ENCODE assay signal across 18 cellular contexts in the genomic region with DNA sequence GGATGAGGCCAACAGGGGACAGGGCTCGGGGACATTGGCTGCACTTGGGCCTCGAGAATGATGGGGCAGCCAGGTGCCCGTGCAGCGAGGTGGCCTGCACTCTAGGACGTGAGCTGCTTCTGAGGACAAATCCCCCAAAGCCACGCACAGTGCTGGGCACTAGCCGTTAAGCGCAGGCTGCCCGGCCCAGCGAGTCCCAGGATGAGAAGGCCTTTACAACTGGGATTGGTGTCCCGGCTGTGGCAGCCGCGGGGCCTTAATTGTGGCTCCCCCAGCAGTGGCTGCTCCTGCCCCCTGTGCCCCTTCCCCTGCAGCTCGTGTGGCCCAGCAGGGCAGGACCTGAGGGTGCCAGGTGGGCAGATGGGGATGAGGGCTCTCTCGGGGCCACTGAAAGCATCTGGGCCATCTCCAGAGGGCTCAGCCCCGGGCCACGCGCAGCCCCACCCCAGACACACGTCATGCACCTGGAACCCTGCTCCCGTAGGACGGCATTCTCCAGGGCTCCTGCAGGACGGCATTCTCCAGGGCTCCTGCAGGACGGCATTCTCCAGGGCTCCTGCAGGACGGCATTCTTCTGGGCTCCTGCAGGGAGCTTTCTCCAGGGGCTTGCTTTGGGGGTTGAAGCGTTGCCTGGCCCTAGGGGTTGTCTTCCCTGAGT. TPM values are rescaled to one million over a fixed set of nuclear protein-coding genes. Genes with fewer than 3 reads are reported as not detected.
A peak's percentile ranks its signal among the peaks of the same experiment; 100 is the strongest.
DNase-seq lines count a peak whose midpoint lies in the region; ATAC-seq and TF ChIP-seq lines count a peak whose summit lies in the region.
"Had no signal": no experiment of that assay in that cellular context is flagged by ENCODE, and none has a peak within 500 bp of the region (broad histone marks: within the 10 kb centered on the region; RNA-seq: fewer than 3 reads in every experiment).

No MANE protein-coding gene starts in this region.

- H2BK120ac ChIP-seq in neuronal stem cell (ENCODE audit: low read depth, low read length) = no peak overlapping the region

- no peaks in the 10 kb centered on the region for H3K9me2 ChIP-seq in hepatocyte (replicated peaks; ENCODE audit: insufficient read depth)

- peaks cover 12% of the 10 kb centered on the region for H3K36me3 Mint-ChIP-seq in CD4-positive, alpha-beta T cell (ENCODE audit: low read depth)
- H3K36me3 Mint-ChIP-seq in activated naive CD4-positive, alpha-beta T cell treated with anti-CD3 and anti-CD28 coated beads, Interleukin-2, amount 10 ng/mL, durations not matched to agents 7 days and 5 days = peaks cover 12% of the 10 kb centered on the region

- no peak overlapping the region for H4K91ac ChIP-seq in neuronal stem cell (ENCODE audit: low read depth, low read length, poor library complexity)

- peaks cover 0 to under 1% (median 0%) of the 10 kb centered on the region in 11 experiments; a peak in 2 of 22 replicates for H3K27me3 ChIP-seq in BLaER1 treated with 17β-estradiol and CSF1 and Interleukin-3, amounts not matched to agents 10 nM and 100 nM
- H3K27me3 ChIP-seq in hepatocyte (no peaks in the 10 kb centered on the region), neuronal stem cell (ENCODE audit: control insufficient read depth in 3 of 3, insufficient read depth in 3 of 3, low read depth in 1 of 3, low read length in 3 of 3) (peaks cover 0 to 1% (median 0%) of the 10 kb centered on the region in 3 experiments)
- H3K27me3 ChIP-seq in CD4-positive, alpha-beta T cell (ENCODE audit: control insufficient read depth, insufficient read depth, low read length) = no peaks in the 10 kb centered on the region

- no peak overlapping the region for H2BK5ac ChIP-seq in neuronal stem cell (ENCODE audit: low read length)

- H3K27ac ChIP-seq in BLaER1 treated with 17β-estradiol and CSF1 and Interleukin-3, amounts not matched to agents 10 nM and 100 nM = no peak overlapping the region
- no peak overlapping the region for H3K27ac ChIP-seq in RWPE1
- H3K27ac ChIP-seq in hepatocyte = peak overlapping the region; percentile 9
- H3K27ac ChIP-seq in neuronal stem cell (replicated peaks; ENCODE audit: low read length) = no peak overlapping the region
- no peak overlapping the region for H3K27ac ChIP-seq in CD4-positive, alpha-beta T cell (ENCODE audit: low read depth, low read length)
- H3K27ac ChIP-seq: coronary artery had no signal

- H4K20me1 ChIP-seq in BLaER1 treated with 17β-estradiol and CSF1 and Interleukin-3, amounts not matched to agents 10 nM and 100 nM = peaks cover 10 to 82% (median 44%) of the 10 kb centered on the region in 11 experiments; a peak in 19 of 22 replicates
- H4K20me1 ChIP-seq in hepatocyte (ENCODE audit: insufficient read depth, poor library complexity, severe bottlenecking) = peaks cover 10% of the 10 kb centered on the region

- no peak overlapping the region for H3K4me3 Mint-ChIP-seq in CD4-positive, alpha-beta T cell
- no peak overlapping the region for H3K4me3 Mint-ChIP-seq in activated naive CD4-positive, alpha-beta T cell treated with anti-CD3 and anti-CD28 coated beads, Interleukin-2, amount 10 ng/mL, durations not matched to agents 7 days and 5 days
- H3K4me3 Mint-ChIP-seq: GM23338; naive thymus-derived CD8-positive, alpha-beta T cell; T-cell had no signal

- H3K9ac ChIP-seq in BLaER1 treated with 17β-estradiol and CSF1 and Interleukin-3, amounts not matched to agents 10 nM and 100 nM = 0 out of 22 replicates have a peak overlapping the region, but pooled peaks of 1 of the 11 experiments have one; percentile 8
- H3K9ac ChIP-seq in neuronal stem cell (ENCODE audit: low read depth, low read length, poor library complexity) = no peak overlapping the region

- H3K14ac ChIP-seq in neuronal stem cell (ENCODE audit: low read length) = no peak overlapping the region

- CTCF ChIA-PET in RWPE1 (lab: Yijun Ruan, JAX) = interaction anchor here (0.6 to 1.6 kb wide), 2 partner anchors 42 to 128 kb away, joined by 3 to 5 read pairs; no protein-coding TSS in a partner anchor
- CTCF ChIA-PET in CD4-positive, alpha-beta T cell (lab: Charles Lee) = no interaction called here
- CTCF ChIA-PET in activated naive CD4-positive, alpha-beta T cell treated with anti-CD3 and anti-CD28 coated beads, Interleukin-2, amount 10 ng/mL, durations not matched to agents 7 days and 5 days (lab: Charles Lee) = interaction anchor here (0.6 kb wide), 1 partner anchor 43 kb away, joined by 3 read pairs; no protein-coding TSS in a partner anchor

- H3K79me1 ChIP-seq in neuronal stem cell (ENCODE audit: low read depth, low read length) = peaks cover 2% of the 10 kb centered on the region

- no peak overlapping the region for H4K8ac ChIP-seq in neuronal stem cell (ENCODE audit: low read depth, low read length)

- no peak overlapping the region for H2BK15ac ChIP-seq in neuronal stem cell (ENCODE audit: low read length)

- peak overlapping the region; percentile 37 for H3K23ac ChIP-seq in neuronal stem cell (ENCODE audit: low read depth, low read length, poor library complexity)

- H3K4me2 ChIP-seq in BLaER1 treated with 17β-estradiol and CSF1 and Interleukin-3, amounts not matched to agents 10 nM and 100 nM = peak overlapping the region in 7 of 11 experiments; percentile 14 to 97 (median 50); a peak in 12 of 22 replicates
- H3K4me2 ChIP-seq in hepatocyte (no peak overlapping the region), neuronal stem cell (ENCODE audit: insufficient read depth, low read length, poor library complexity, severe bottlenecking) (no peak overlapping the region)
- H3K4me2 ChIP-seq: GM23338 had no signal

- no peak overlapping the region for H2AK5ac ChIP-seq in neuronal stem cell (ENCODE audit: low read depth, low read length)

- no peaks in the 10 kb centered on the region for H3K9me3 ChIP-seq in BLaER1 treated with 17β-estradiol and CSF1 and Interleukin-3, amounts not matched to agents 10 nM and 100 nM (replicated peaks in 1 of 11)
- H3K9me3 ChIP-seq in hepatocyte (ENCODE audit: low read depth) = no peaks in the 10 kb centered on the region
- H3K9me3 ChIP-seq in neuronal stem cell (replicated peaks in 1 of 2; ENCODE audit: control insufficient read depth in 2 of 2, insufficient read depth in 1 of 2, low read depth in 1 of 2, low read length in 2 of 2) = no peaks in the 10 kb centered on the region
- no peaks in the 10 kb centered on the region for H3K9me3 ChIP-seq in CD4-positive, alpha-beta T cell (ENCODE audit: control insufficient read depth, low read length)

- intact Hi-C loops in CD4-positive, alpha-beta T cell (cut with DNase I, micrococcal nuclease) = no loop called here

- peaks cover 86% of the 10 kb centered on the region for H3K79me2 ChIP-seq in hepatocyte

- no peak overlapping the region for H3K27ac Mint-ChIP-seq in CD4-positive, alpha-beta T cell
- H3K27ac Mint-ChIP-seq in activated naive CD4-positive, alpha-beta T cell treated with anti-CD3 and anti-CD28 coated beads, Interleukin-2, amount 10 ng/mL, durations not matched to agents 7 days and 5 days = no peak overlapping the region
- H3K27ac Mint-ChIP-seq: GM23338, progenitor cell of endocrine pancreas, T-cell had no signal

- DNase-seq in RWPE1 (ENCODE audit: low spot score) (peak; percentile 85), hepatocyte (ENCODE audit: low spot score) (no peak), neuronal stem cell (ENCODE audit: low spot score) (no peak), NCI-H146 (lab: John Stamatoyannopoulos, UW) (no peak), COLO668 (lab: John Stamatoyannopoulos, UW; ENCODE audit: unreplicated experiment) (no peak)
- no peak for DNase-seq in CD4-positive, alpha-beta T cell
- DNase-seq in activated naive CD4-positive, alpha-beta T cell treated with anti-CD3 and anti-CD28 coated beads, Interleukin-2, amount 10 ng/mL, durations not matched to agents 7 days and 5 days = no peak
- DNase-seq: activated CD4-positive, alpha-beta T cell treated with anti-CD3 and anti-CD28 coated beads, Interleukin-2, amount 50 U/mL, for 48 hours; activated naive CD4-positive, alpha-beta T cell treated with anti-CD3 and anti-CD28 coated beads, Interleukin-2, amount 50 U/mL, for 16 hours; CD8-positive, alpha-beta memory T cell; IMR-90; NCI-H2029; T-cell had no signal

- POLR2A ChIA-PET in RWPE1 (lab: Yijun Ruan, JAX; ENCODE audit: low non-redundant PET) = interaction anchor here (0.6 kb wide), 2 partner anchors 114 to 401 kb away, joined by 6 read pairs; no protein-coding TSS in a partner anchor
- POLR2A ChIA-PET in CD4-positive, alpha-beta T cell (lab: Charles Lee) = no interaction called here

- H3K4me1 Mint-ChIP-seq in CD4-positive, alpha-beta T cell (ENCODE audit: low read depth) = peaks cover 23% of the 10 kb centered on the region
- peaks cover 15% of the 10 kb centered on the region for H3K4me1 Mint-ChIP-seq in activated naive CD4-positive, alpha-beta T cell treated with anti-CD3 and anti-CD28 coated beads, Interleukin-2, amount 10 ng/mL, durations not matched to agents 7 days and 5 days

- no peak overlapping the region for H2BK12ac ChIP-seq in neuronal stem cell (ENCODE audit: low read length)

- 79% methylated on average over 19 of the region's 25 CpGs for WGBS in hepatocyte (ENCODE audit: low lambda C conversion rate, missing lambda C conversion rate)
- WGBS in neuronal stem cell (ENCODE audit: extremely low coverage in 2 of 2, insufficient read length in 2 of 2, insufficient replicate concordance in 1 of 2), 2 donors = no CpG with 5 or more reads among the region's 25 CpGs

- H3K9me3 Mint-ChIP-seq in CD4-positive, alpha-beta T cell = no peaks in the 10 kb centered on the region
- no peaks in the 10 kb centered on the region for H3K9me3 Mint-ChIP-seq in activated naive CD4-positive, alpha-beta T cell treated with anti-CD3 and anti-CD28 coated beads, Interleukin-2, amount 10 ng/mL, durations not matched to agents 7 days and 5 days
- H3K9me3 Mint-ChIP-seq: CD8-positive, alpha-beta memory T cell; naive thymus-derived CD8-positive, alpha-beta T cell; T-cell had no signal

- H3K27me3 Mint-ChIP-seq in CD4-positive, alpha-beta T cell = no peaks in the 10 kb centered on the region
- H3K27me3 Mint-ChIP-seq in activated naive CD4-positive, alpha-beta T cell treated with anti-CD3 and anti-CD28 coated beads, Interleukin-2, amount 10 ng/mL, durations not matched to agents 7 days and 5 days = no peaks in the 10 kb centered on the region
- H3K27me3 Mint-ChIP-seq: CD8-positive, alpha-beta memory T cell; naive thymus-derived CD8-positive, alpha-beta T cell; progenitor cell of endocrine pancreas; T-cell had no signal

- no peak overlapping the region for H2AFZ ChIP-seq in hepatocyte
- H2AFZ ChIP-seq in neuronal stem cell (ENCODE audit: low read length) = no peak overlapping the region
- H2AFZ ChIP-seq: GM23338 had no signal

- no peak overlapping the region for H3K4me3 ChIP-seq in BLaER1 treated with 17β-estradiol and CSF1 and Interleukin-3, amounts not matched to agents 10 nM and 100 nM
- no peak overlapping the region for H3K4me3 ChIP-seq in hepatocyte
- H3K4me3 ChIP-seq in neuronal stem cell (ENCODE audit: low read length in 2 of 2) = no peak overlapping the region
- H3K4me3 ChIP-seq: coronary artery, GM23338 had no signal

- peaks cover 0 to 29% (median 13%) of the 10 kb centered on the region in 11 experiments; a peak in 17 of 22 replicates for H3K36me3 ChIP-seq in BLaER1 treated with 17β-estradiol and CSF1 and Interleukin-3, amounts not matched to agents 10 nM and 100 nM
- H3K36me3 ChIP-seq in hepatocyte (replicated peaks; ENCODE audit: insufficient read depth, low read depth) = no peaks in the 10 kb centered on the region
- H3K36me3 ChIP-seq in neuronal stem cell (replicated peaks in 1 of 2; ENCODE audit: control insufficient read depth in 2 of 2, insufficient read depth in 2 of 2, low read length in 2 of 2) = peaks cover 0 to 20% of the 10 kb centered on the region in 2 donors

- no peak for ATAC-seq in CD4-positive, alpha-beta T cell (ENCODE audit: poor library complexity)
- ATAC-seq: GM23338; naive thymus-derived CD8-positive, alpha-beta T cell; T-cell had no signal

- no peak overlapping the region for H3K4ac ChIP-seq in neuronal stem cell (ENCODE audit: low read length)

- H3K18ac ChIP-seq in neuronal stem cell (ENCODE audit: low read length) = no peak overlapping the region

- no peak for TF ChIP-seq CTCF in RWPE1 (conservative IDR thresholded peaks at IDR 0.05; ENCODE audit: low read depth)
- TF ChIP-seq CTCF in hepatocyte (IDR thresholded peaks at IDR 0.05; ENCODE audit: poor library complexity) = no peak
- no peak for TF ChIP-seq CTCF in CD4-positive, alpha-beta T cell (IDR thresholded peaks at IDR 0.05)

- peaks cover 68 to 92% (median 85%) of the 10 kb centered on the region in 10 experiments for H3K4me1 ChIP-seq in BLaER1 treated with 17β-estradiol and CSF1 and Interleukin-3, amounts not matched to agents 10 nM and 100 nM
- H3K4me1 ChIP-seq in hepatocyte (ENCODE audit: insufficient read depth) = peaks cover 41% of the 10 kb centered on the region
- H3K4me1 ChIP-seq in neuronal stem cell (ENCODE audit: control insufficient read depth in 2 of 2, insufficient read depth in 1 of 2, low read depth in 1 of 2, low read length in 2 of 2) = peaks cover 0 to 10% of the 10 kb centered on the region in 2 donors

RNA-seq across cellular contexts. Expression of a gene that starts 6.6 kb away (rescaled TPM):
- 15.1 and 18.0 TPM in 2 replicates for total RNA-seq in hepatocyte
- 10.7 and 12.7 TPM in 2 replicates for polyA plus RNA-seq in hepatocyte
- 2.1 TPM for polyA plus RNA-seq in neuronal stem cell (2013, experiment 1 of 2)
- polyA plus RNA-seq in neuronal stem cell (2013, experiment 2 of 2) = 2.0 TPM
- 10 to 100 TPM; 19.2 to 19.6 TPM for total RNA-seq in CD4-positive, alpha-beta T cell

Comparison
In these comparisons a context has a peak if more than half of its experiments do, and no peak if none do; other contexts are left out.
1. H3K4me2 ChIP-seq: peak in BLaER1 treated with 17β-estradiol and CSF1 and Interleukin-3, amounts not matched to agents 10 nM and 100 nM (7 of 11); none in hepatocyte (single experiment) and neuronal stem cell (single experiment).